In genomic region chr7:9071160-9071762, GRCh38 we compare ENCODE assay signal across 3 cellular contexts.
"Had no signal": no experiment of that assay in that cellular context is flagged by ENCODE, and none has a peak within 500 bp of the region (broad histone marks: within the 10 kb centered on the region; RNA-seq: fewer than 3 reads in every experiment).

No MANE protein-coding gene starts in this region.

- H3K4me3 ChIP-seq: GM12878 had no signal

- ATAC-seq: GM12878 had no signal

- DNase-seq: GDM1, GF-D8 had no signal
